Comparison of ENCODE assay signal across 9 cellular contexts in the genomic region with DNA sequence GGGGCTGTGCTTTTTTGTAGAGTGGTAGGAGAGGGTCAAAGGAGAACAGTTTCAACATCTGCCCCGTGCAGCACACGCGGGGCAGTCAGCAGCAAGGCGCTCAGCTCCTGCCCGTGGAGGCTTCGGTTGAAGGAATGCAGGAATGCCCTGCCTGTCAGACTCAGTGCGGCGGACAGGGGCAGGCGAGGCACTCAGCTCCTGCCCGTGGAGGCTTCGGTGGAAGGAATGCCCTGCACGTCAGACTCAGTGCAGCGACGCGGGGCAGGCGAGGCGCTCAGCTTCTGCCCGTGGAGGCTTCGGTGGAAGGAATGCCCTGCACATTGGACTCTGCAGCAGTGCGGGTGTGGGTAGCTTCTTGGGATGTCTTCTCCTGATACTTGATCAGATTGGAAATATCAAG.
"Had no signal": no experiment of that assay in that cellular context is flagged by ENCODE, and none has a peak within 500 bp of the region (broad histone marks: within the 10 kb centered on the region; RNA-seq: fewer than 3 reads in every experiment).

No MANE protein-coding gene starts in this region.

- H3K9me3 ChIP-seq: transverse colon had no signal

- DNase-seq: activated CD4-positive, alpha-beta T cell treated with anti-CD3 and anti-CD28 coated beads, Interleukin-2, amount 50 U/mL, for 1 hour; activated gamma-delta T cell; activated naive CD8-positive, alpha-beta T cell treated with anti-CD3 and anti-CD28 coated beads, Interleukin-2, amount 10 ng/mL, durations not matched to agents 7 days and 5 days; islet precursor cell; stimulated activated CD4-positive, alpha-beta T cell treated with anti-CD3 and anti-CD28 coated beads, Interleukin-2, amount 100 ng/mL, for 24 hours; stimulated activated naive B cell treated with anti-CD40 and anti-IgM and Interleukin-4, amounts not matched to agents 10 μg/mL and 1 μg/mL and 100 μg/mL, for 72 hours; T-helper 2 cell; transverse colon had no signal

- H3K4me1 ChIP-seq: parathyroid adenoma had no signal

- H3K4me3 ChIP-seq: transverse colon had no signal

- ATAC-seq: stimulated activated naive B cell treated with anti-CD40 and anti-IgM and Interleukin-4, amounts not matched to agents 10 μg/mL and 1 μg/mL and 100 μg/mL, for 72 hours had no signal

- H3K27me3 ChIP-seq: transverse colon had no signal

- H3K27ac ChIP-seq: parathyroid adenoma, transverse colon had no signal
